8 cellular contexts compared by ENCODE assay signal in genomic region chr2:55419236-55419513, GRCh38. TPM values are rescaled to one million over a fixed set of nuclear protein-coding genes. Genes with fewer than 3 reads are reported as not detected.
A peak's percentile ranks its signal among the peaks of the same experiment; 100 is the strongest.
DNase-seq lines count a peak whose midpoint lies in the region; ATAC-seq and TF ChIP-seq lines count a peak whose summit lies in the region.

No MANE protein-coding gene starts in this region.

- H3K4me3 ChIP-seq in fibroblast of mammary gland (ENCODE audit: control insufficient read depth, low read depth, low read length) = peak overlapping the region; percentile 75

- peak overlapping the region; percentile 70 for H3K27ac Mint-ChIP-seq in activated CD4-positive, alpha-beta T cell treated with anti-CD3 and anti-CD28 coated beads, Interleukin-2, amount 10 ng/mL, durations not matched to agents 24 days and 14 days
- peak overlapping the region; percentile 99 for H3K27ac Mint-ChIP-seq in nephron progenitor cell

- intact Hi-C loops in activated CD4-positive, alpha-beta T cell treated with anti-CD3 and anti-CD28 coated beads, Interleukin-2, amount 10 ng/mL, durations not matched to agents 24 days and 14 days (cut with micrococcal nuclease) = loop anchor here (1.0 to 5.0 kb wide), 2 partner anchors 199 to 273 kb away; partner anchors contain the start of gene PNPT1

- DNase-seq in NCI-H2081 (lab: John Stamatoyannopoulos, UW) (peak; percentile 62 to 80), NCI-H2081 treated with DMSO at 0.1 percent for 48 hours (lab: John Stamatoyannopoulos, UW) (no peak), HPDE6-E6E7 (ENCODE audit: extremely low spot score) (peak; percentile 5), fibroblast of mammary gland (ENCODE audit: low read depth) (peak; percentile 31), nephron progenitor cell (no peak)
- DNase-seq in activated CD4-positive, alpha-beta T cell treated with anti-CD3 and anti-CD28 coated beads, Interleukin-2, amount 10 ng/mL, durations not matched to agents 24 days and 14 days = no peak

- H3K4me3 Mint-ChIP-seq in activated CD4-positive, alpha-beta T cell treated with anti-CD3 and anti-CD28 coated beads, Interleukin-2, amount 10 ng/mL, durations not matched to agents 24 days and 14 days = peak overlapping the region; percentile 90
- H3K4me3 Mint-ChIP-seq in nephron progenitor cell = peak overlapping the region; percentile 97

- H3K36me3 Mint-ChIP-seq in activated CD4-positive, alpha-beta T cell treated with anti-CD3 and anti-CD28 coated beads, Interleukin-2, amount 10 ng/mL, durations not matched to agents 24 days and 14 days (ENCODE audit: low read depth) = no peaks in the 10 kb centered on the region
- H3K36me3 Mint-ChIP-seq in nephron progenitor cell (ENCODE audit: low read depth) = peaks cover 4% of the 10 kb centered on the region

- H3K9me3 Mint-ChIP-seq in activated CD4-positive, alpha-beta T cell treated with anti-CD3 and anti-CD28 coated beads, Interleukin-2, amount 10 ng/mL, durations not matched to agents 24 days and 14 days = no peaks in the 10 kb centered on the region
- H3K9me3 Mint-ChIP-seq in nephron progenitor cell = no peaks in the 10 kb centered on the region

- TF ChIP-seq CTCF in fibroblast of mammary gland (conservative IDR thresholded peaks at IDR 0.05; ENCODE audit: control insufficient read depth, insufficient read depth, low read depth, low read length) = no peak
- no peak for TF ChIP-seq CTCF in nephron progenitor cell (IDR thresholded peaks at IDR 0.05)

- ATAC-seq in GM21619 (IDR thresholded peaks at IDR 0.05; ENCODE audit: unreplicated experiment) (no peak), HG02870 (IDR thresholded peaks at IDR 0.05; ENCODE audit: unreplicated experiment) (no peak)

- H3K4me1 Mint-ChIP-seq in activated CD4-positive, alpha-beta T cell treated with anti-CD3 and anti-CD28 coated beads, Interleukin-2, amount 10 ng/mL, durations not matched to agents 24 days and 14 days = peaks cover 17% of the 10 kb centered on the region
- peaks cover 50% of the 10 kb centered on the region for H3K4me1 Mint-ChIP-seq in nephron progenitor cell

- H3K27me3 Mint-ChIP-seq in activated CD4-positive, alpha-beta T cell treated with anti-CD3 and anti-CD28 coated beads, Interleukin-2, amount 10 ng/mL, durations not matched to agents 24 days and 14 days = peaks cover 37% of the 10 kb centered on the region
- H3K27me3 Mint-ChIP-seq in nephron progenitor cell (ENCODE audit: low read depth, poor library complexity) = peaks cover 3% of the 10 kb centered on the region

RNA-seq across cellular contexts. Expression of gene CCDC88A, which starts 0.5 kb away (rescaled TPM):
- total RNA-seq in activated CD4-positive, alpha-beta T cell treated with anti-CD3 and anti-CD28 coated beads, Interleukin-2, amount 10 ng/mL, durations not matched to agents 24 days and 14 days = 9.5 and 9.8 TPM in 2 replicates

Comparison
In these comparisons a context has a peak if more than half of its experiments do, and no peak if none do; other contexts are left out.
1. DNase-seq: peak in NCI-H2081 (2 of 2), HPDE6-E6E7 (single experiment) and fibroblast of mammary gland (single experiment); none in NCI-H2081 treated with DMSO at 0.1 percent for 48 hours (single experiment), activated CD4-positive, alpha-beta T cell treated with anti-CD3 and anti-CD28 coated beads, Interleukin-2, amount 10 ng/mL, durations not matched to agents 24 days and 14 days (single experiment) and nephron progenitor cell (single experiment).